ENCODE assay signal across 9 cellular contexts in the genomic region with DNA sequence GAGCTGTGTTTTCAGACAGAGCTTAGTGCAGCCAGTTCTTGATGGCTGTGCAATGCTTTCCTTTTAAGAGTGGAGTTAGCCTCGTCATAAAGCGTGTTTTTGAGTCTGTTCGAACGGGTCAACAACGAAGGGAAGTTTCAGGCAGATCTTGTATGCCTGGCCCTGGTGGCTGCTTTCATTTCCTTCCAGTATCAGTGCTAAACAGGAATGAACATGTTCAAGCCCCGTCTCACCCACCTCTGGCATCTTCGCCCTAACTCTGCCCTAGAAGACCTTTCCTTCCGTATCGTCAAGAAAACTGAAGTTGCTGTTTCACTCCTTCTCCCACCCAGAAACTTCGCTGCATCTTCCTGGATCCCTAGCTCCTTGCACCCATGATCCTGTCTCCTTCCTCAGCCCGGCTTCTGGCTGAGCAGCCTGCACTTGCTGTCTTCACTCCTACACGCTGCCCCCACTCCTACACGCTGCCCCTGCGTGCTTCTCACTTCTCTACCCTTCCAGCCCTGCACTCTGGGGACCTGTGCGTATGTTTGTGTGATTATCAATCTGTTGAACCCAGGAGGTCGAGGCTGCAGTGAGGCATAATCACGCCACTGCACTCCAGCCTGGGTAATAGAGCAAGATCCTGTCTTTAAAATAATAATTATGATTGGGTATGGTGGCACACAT. TPM values are rescaled to one million over a fixed set of nuclear protein-coding genes. Genes with fewer than 3 reads are reported as not detected.
DNase-seq lines count a peak whose midpoint lies in the region; ATAC-seq and TF ChIP-seq lines count a peak whose summit lies in the region.
"Had no signal": no experiment of that assay in that cellular context is flagged by ENCODE, and none has a peak within 500 bp of the region (broad histone marks: within the 10 kb centered on the region; RNA-seq: fewer than 3 reads in every experiment).

No MANE protein-coding gene starts in this region.

- no peak overlapping the region for H3K27ac ChIP-seq in thoracic aorta
- no peak overlapping the region for H3K27ac ChIP-seq in aorta (ENCODE audit: low read depth in 1 of 2, low read length in 2 of 2)
- H3K27ac ChIP-seq: psoas muscle had no signal

- no peaks in the 10 kb centered on the region for H3K27me3 Mint-ChIP-seq in activated CD8-positive, alpha-beta memory T cell treated with anti-CD3 and anti-CD28 coated beads, Interleukin-2, amount 10 ng/mL, durations not matched to agents 7 days and 5 days
- no peaks in the 10 kb centered on the region for H3K27me3 Mint-ChIP-seq in activated CD4-positive, alpha-beta memory T cell treated with anti-CD3 and anti-CD28 coated beads, Interleukin-2, amount 10 ng/mL, durations not matched to agents 7 days and 5 days
- H3K27me3 Mint-ChIP-seq in immature natural killer cell (ENCODE audit: low read depth in 3 of 3), result peaks cover 0 to 2% (median 0%) of the 10 kb centered on the region in 3 donors

- no peaks in the 10 kb centered on the region for H3K9me3 ChIP-seq in thoracic aorta
- H3K9me3 ChIP-seq in aorta (ENCODE audit: control insufficient read depth, low read length), result no peaks in the 10 kb centered on the region
- H3K9me3 ChIP-seq: psoas muscle had no signal

- ATAC-seq in activated CD8-positive, alpha-beta memory T cell treated with anti-CD3 and anti-CD28 coated beads, Interleukin-2, amount 10 ng/mL, durations not matched to agents 7 days and 5 days, result no peak
- ATAC-seq in thoracic aorta (ENCODE audit: insufficient number of reproducible peaks, low FRiP score, low read depth) (no peak), aorta (ENCODE audit: low FRiP score) (no peak)

- DNase-seq in activated CD8-positive, alpha-beta memory T cell treated with anti-CD3 and anti-CD28 coated beads, Interleukin-2, amount 10 ng/mL, durations not matched to agents 7 days and 5 days, result peak; percentile 31
- DNase-seq in activated CD8-positive, alpha-beta memory T cell treated with anti-CD3 and anti-CD28 coated beads for 24 hours, result no peak
- no peak for DNase-seq in activated CD4-positive, alpha-beta memory T cell treated with anti-CD3 and anti-CD28 coated beads, Interleukin-2, amount 10 ng/mL, durations not matched to agents 7 days and 5 days
- no peak for DNase-seq in immature natural killer cell
- no peak for DNase-seq in thoracic aorta (ENCODE audit: low spot score)
- no peak for DNase-seq in NCI-H526 treated with DMSO at 0.1 percent for 48 hours (lab: John Stamatoyannopoulos, UW)
- DNase-seq in aorta, result no peak
- DNase-seq in Kasumi-1 (lab: John Stamatoyannopoulos, UW), result no peak

- H3K4me3 Mint-ChIP-seq in activated CD8-positive, alpha-beta memory T cell treated with anti-CD3 and anti-CD28 coated beads, Interleukin-2, amount 10 ng/mL, durations not matched to agents 7 days and 5 days, result peak overlapping the region; percentile 62
- peak overlapping the region; percentile 58 for H3K4me3 Mint-ChIP-seq in activated CD4-positive, alpha-beta memory T cell treated with anti-CD3 and anti-CD28 coated beads, Interleukin-2, amount 10 ng/mL, durations not matched to agents 7 days and 5 days
- peak overlapping the region in 3 of 5 donors; percentile 15 to 41 (median 28) for H3K4me3 Mint-ChIP-seq in immature natural killer cell

- POLR2A ChIA-PET in activated CD4-positive, alpha-beta memory T cell treated with anti-CD3 and anti-CD28 coated beads, Interleukin-2, amount 10 ng/mL, durations not matched to agents 7 days and 5 days (lab: Charles Lee), result interaction anchor here (0.8 to 1.9 kb wide), 8 partner anchors 10 to 256 kb away, joined by 3 to 12 read pairs (median 4); partner anchors contain the start of gene ZDHHC7

- H3K36me3 ChIP-seq in thoracic aorta (peaks cover 7% of the 10 kb centered on the region), aorta (ENCODE audit: control insufficient read depth in 1 of 2, insufficient read depth in 2 of 2, low read length in 1 of 2) (no peaks in the 10 kb centered on the region)

- peaks cover 66% of the 10 kb centered on the region for H3K4me1 Mint-ChIP-seq in activated CD8-positive, alpha-beta memory T cell treated with anti-CD3 and anti-CD28 coated beads, Interleukin-2, amount 10 ng/mL, durations not matched to agents 7 days and 5 days
- H3K4me1 Mint-ChIP-seq in activated CD4-positive, alpha-beta memory T cell treated with anti-CD3 and anti-CD28 coated beads, Interleukin-2, amount 10 ng/mL, durations not matched to agents 7 days and 5 days, result peaks cover 79% of the 10 kb centered on the region
- H3K4me1 Mint-ChIP-seq in immature natural killer cell, result peaks cover 54 to 88% of the 10 kb centered on the region in 2 donors

- WGBS in aorta, 2 donors, result 82 to 84% methylated on average over 17 of the region's 17 CpGs

- H3K9me3 Mint-ChIP-seq in activated CD8-positive, alpha-beta memory T cell treated with anti-CD3 and anti-CD28 coated beads, Interleukin-2, amount 10 ng/mL, durations not matched to agents 7 days and 5 days (ENCODE audit: low read depth), result no peaks in the 10 kb centered on the region
- no peaks in the 10 kb centered on the region for H3K9me3 Mint-ChIP-seq in activated CD4-positive, alpha-beta memory T cell treated with anti-CD3 and anti-CD28 coated beads, Interleukin-2, amount 10 ng/mL, durations not matched to agents 7 days and 5 days
- no peaks in the 10 kb centered on the region for H3K9me3 Mint-ChIP-seq in immature natural killer cell

- H3K36me3 Mint-ChIP-seq in activated CD8-positive, alpha-beta memory T cell treated with anti-CD3 and anti-CD28 coated beads, Interleukin-2, amount 10 ng/mL, durations not matched to agents 7 days and 5 days, result peaks cover 17% of the 10 kb centered on the region
- H3K36me3 Mint-ChIP-seq in activated CD4-positive, alpha-beta memory T cell treated with anti-CD3 and anti-CD28 coated beads, Interleukin-2, amount 10 ng/mL, durations not matched to agents 7 days and 5 days (ENCODE audit: low read depth), result peaks cover 24% of the 10 kb centered on the region
- no peaks in the 10 kb centered on the region for H3K36me3 Mint-ChIP-seq in immature natural killer cell

- peaks cover 0 to 13% of the 10 kb centered on the region in 2 donors for H3K4me1 ChIP-seq in thoracic aorta (ENCODE audit: control insufficient read depth in 1 of 2, low read depth in 2 of 2)
- no peaks in the 10 kb centered on the region for H3K4me1 ChIP-seq in aorta (ENCODE audit: control insufficient read depth in 1 of 2, insufficient read depth in 2 of 2, low read length in 2 of 2)

- H3K27me3 ChIP-seq in thoracic aorta (replicated peaks; ENCODE audit: insufficient read depth) (no peaks in the 10 kb centered on the region), aorta (ENCODE audit: control insufficient read depth in 1 of 2, insufficient read depth in 2 of 2, low read length in 1 of 2) (no peaks in the 10 kb centered on the region)

- TF ChIP-seq CTCF in thoracic aorta (IDR thresholded peaks at IDR 0.05), result no peak

- intact Hi-C loops in aorta (cut with DNase I), result loop anchor here in 1 of 2 donors (2.0 kb wide), 2 partner anchors 198 to 216 kb away; no protein-coding TSS in a partner anchor

- peak overlapping the region; percentile 83 for H3K27ac Mint-ChIP-seq in activated CD8-positive, alpha-beta memory T cell treated with anti-CD3 and anti-CD28 coated beads, Interleukin-2, amount 10 ng/mL, durations not matched to agents 7 days and 5 days
- H3K27ac Mint-ChIP-seq in activated CD4-positive, alpha-beta memory T cell treated with anti-CD3 and anti-CD28 coated beads, Interleukin-2, amount 10 ng/mL, durations not matched to agents 7 days and 5 days, result peak overlapping the region; percentile 53
- peak overlapping the region in 4 of 6 donors; percentile 23 to 63 (median 36) for H3K27ac Mint-ChIP-seq in immature natural killer cell

- H3K4me3 ChIP-seq in thoracic aorta (peak overlapping the region; percentile 17), aorta (ENCODE audit: low read length in 2 of 2) (no peak overlapping the region)
- H3K4me3 ChIP-seq: psoas muscle had no signal

- CTCF ChIA-PET in activated CD8-positive, alpha-beta memory T cell treated with anti-CD3 and anti-CD28 coated beads, Interleukin-2, amount 10 ng/mL, durations not matched to agents 7 days and 5 days (lab: Charles Lee), result interaction anchor here (0.6 to 10.7 kb wide), 30 partner anchors 7 to 478 kb away, joined by 3 to 294 read pairs (median 6); no protein-coding TSS in a partner anchor
- CTCF ChIA-PET in activated CD4-positive, alpha-beta memory T cell treated with anti-CD3 and anti-CD28 coated beads, Interleukin-2, amount 10 ng/mL, durations not matched to agents 7 days and 5 days (lab: Charles Lee), result interaction anchor here (0.6 to 15.8 kb wide), 24 partner anchors 8 to 258 kb away, joined by 3 to 259 read pairs (median 4); no protein-coding TSS in a partner anchor

RNA-seq across cellular contexts. Expression of gene USP10, which starts 55.3 kb away (rescaled TPM):
- 100 to 1,000 TPM in 1 of 2 experiments, 10 to 100 TPM in 1; 90.9 to 117 TPM for total RNA-seq in activated CD8-positive, alpha-beta memory T cell treated with anti-CD3 and anti-CD28 coated beads, Interleukin-2, amount 10 ng/mL, durations not matched to agents 7 days and 5 days
- total RNA-seq in activated CD4-positive, alpha-beta memory T cell treated with anti-CD3 and anti-CD28 coated beads, Interleukin-2, amount 10 ng/mL, durations not matched to agents 7 days and 5 days, result 10 to 100 TPM; 92.2 to 94.4 TPM
- polyA plus RNA-seq in immature natural killer cell (10 to 100 TPM; 33.8 to 60.6 (median 58.7) TPM), aorta (10 to 100 TPM; 14.0 to 26.8 TPM)
- total RNA-seq in thoracic aorta (10 to 100 TPM; 36.7 to 85.2 TPM), aorta (10 to 100 TPM; 53.4 to 59.4 TPM)
